ENCODE assay signal across 8 cellular contexts in genomic region chr14:105022276-105022670, GRCh38. TPM values are rescaled to one million over a fixed set of nuclear protein-coding genes. Genes with fewer than 3 reads are reported as not detected.
DNase-seq lines count a peak whose midpoint lies in the region; ATAC-seq and TF ChIP-seq lines count a peak whose summit lies in the region.

No MANE protein-coding gene starts in this region.

- peak overlapping the region; percentile 87 for H3K4me2 ChIP-seq in hepatocyte

- H3K4me3 Mint-ChIP-seq in activated naive CD4-positive, alpha-beta T cell treated with anti-CD3 and anti-CD28 coated beads, Interleukin-2, amount 50 U/mL, for 24 hours: peak overlapping the region; percentile 98

- H3K9me3 ChIP-seq in WERI-Rb-1 (ENCODE audit: severe bottlenecking) (no peaks in the 10 kb centered on the region), hepatocyte (ENCODE audit: low read depth) (no peaks in the 10 kb centered on the region), transverse colon (no peaks in the 10 kb centered on the region)

- H4K20me1 ChIP-seq in hepatocyte (ENCODE audit: insufficient read depth, poor library complexity, severe bottlenecking): peaks cover 12% of the 10 kb centered on the region

- H3K27me3 Mint-ChIP-seq in activated naive CD4-positive, alpha-beta T cell treated with anti-CD3 and anti-CD28 coated beads, Interleukin-2, amount 50 U/mL, for 24 hours: no peaks in the 10 kb centered on the region

- H3K4me1 ChIP-seq in hepatocyte (ENCODE audit: insufficient read depth): peaks cover 16% of the 10 kb centered on the region
- H3K4me1 ChIP-seq in transverse colon: peaks cover 10 to 36% (median 31%) of the 10 kb centered on the region in 4 donors

- H3K36me3 Mint-ChIP-seq in activated naive CD4-positive, alpha-beta T cell treated with anti-CD3 and anti-CD28 coated beads, Interleukin-2, amount 50 U/mL, for 24 hours: peaks cover 4% of the 10 kb centered on the region

- no peaks in the 10 kb centered on the region for H3K9me3 Mint-ChIP-seq in activated naive CD4-positive, alpha-beta T cell treated with anti-CD3 and anti-CD28 coated beads, Interleukin-2, amount 50 U/mL, for 24 hours

- intact Hi-C loops in transverse colon (cut with DNase I; ENCODE audit: low total_unique reads): no loop called here

- H3K79me2 ChIP-seq in hepatocyte: peaks cover 37% of the 10 kb centered on the region

- TF ChIP-seq CTCF in WERI-Rb-1 (IDR thresholded peaks at IDR 0.05; ENCODE audit: low read depth, low read length) (no peak), hepatocyte (IDR thresholded peaks at IDR 0.05; ENCODE audit: poor library complexity) (no peak), transverse colon (IDR thresholded peaks at IDR 0.05) (no peak)

- H3K27ac ChIP-seq in WERI-Rb-1 (peak overlapping the region; percentile 93), hepatocyte (peak overlapping the region; percentile 91), transverse colon (peak overlapping the region in 3 of 4 donors; percentile 89 to 93 (median 93))

- 90% methylated on average over 2 of the region's 2 CpGs for WGBS in hepatocyte (ENCODE audit: low lambda C conversion rate, missing lambda C conversion rate)
- WGBS in transverse colon (ENCODE audit: low coverage in 1 of 2), 2 donors: 55 to 71% methylated on average over 2 of the region's 2 CpGs

- DNase-seq in activated naive CD4-positive, alpha-beta T cell (lab: John Stamatoyannopoulos, UW): no peak
- DNase-seq in WERI-Rb-1: no peak
- DNase-seq in hepatocyte (ENCODE audit: low spot score): no peak
- DNase-seq in transverse colon: no peak
- no peak for DNase-seq in NCI-H2196 (lab: John Stamatoyannopoulos, UW; ENCODE audit: unreplicated experiment)
- DNase-seq in NCI-H146 (lab: John Stamatoyannopoulos, UW): no peak

- no peak for TF ChIP-seq EP300 in transverse colon (IDR thresholded peaks at IDR 0.05; ENCODE audit: low read depth)

- H3K27me3 ChIP-seq in WERI-Rb-1 (ENCODE audit: insufficient read depth, low read depth, severe bottlenecking): no peaks in the 10 kb centered on the region
- no peaks in the 10 kb centered on the region for H3K27me3 ChIP-seq in hepatocyte
- H3K27me3 ChIP-seq in transverse colon: no peaks in the 10 kb centered on the region

- peaks cover 61% of the 10 kb centered on the region for H3K4me1 Mint-ChIP-seq in activated naive CD4-positive, alpha-beta T cell treated with anti-CD3 and anti-CD28 coated beads, Interleukin-2, amount 50 U/mL, for 24 hours

- H3K4me3 ChIP-seq in WERI-Rb-1 (ENCODE audit: low read depth, low read length): peak overlapping the region; percentile 66; the same call in 1 of the 2 replicates
- no peak overlapping the region for H3K4me3 ChIP-seq in hepatocyte
- H3K4me3 ChIP-seq in transverse colon: peak overlapping the region in 2 of 4 donors; percentile 80 to 100

- ATAC-seq in HG03095 (IDR thresholded peaks at IDR 0.05; ENCODE audit: unreplicated experiment): no peak

- no peak overlapping the region for H2AFZ ChIP-seq in hepatocyte

- no peak overlapping the region for H3K27ac Mint-ChIP-seq in activated naive CD4-positive, alpha-beta T cell treated with anti-CD3 and anti-CD28 coated beads, Interleukin-2, amount 50 U/mL, for 24 hours

- H3K36me3 ChIP-seq in WERI-Rb-1: peaks cover 33% of the 10 kb centered on the region
- H3K36me3 ChIP-seq in hepatocyte (replicated peaks; ENCODE audit: insufficient read depth, low read depth): no peaks in the 10 kb centered on the region
- no peaks in the 10 kb centered on the region for H3K36me3 ChIP-seq in transverse colon

- in situ Hi-C loops in transverse colon (cut with MboI; ENCODE audit: low pct_ligation_motif_present in 1 of 4, low pct_unique_long_range_greater_than_20kb in 1 of 4, low sequenced_read_pairs in 3 of 4): no loop called here

- no peak for TF ChIP-seq POLR2A in transverse colon (IDR thresholded peaks at IDR 0.05)

- H3K9me2 ChIP-seq in hepatocyte (replicated peaks; ENCODE audit: insufficient read depth): no peaks in the 10 kb centered on the region

RNA-seq across cellular contexts. Expression of gene CDCA4, which starts 1.4 kb away (rescaled TPM):
- total RNA-seq in hepatocyte (13.6 and 15.7 TPM in 2 replicates), transverse colon (1 to 10 TPM in 3 of 4 donors, under 1 TPM in 1; 0.80 to 7.5 (median 4.5) TPM)
- 15.0 and 17.1 TPM in 2 replicates for polyA plus RNA-seq in hepatocyte

RNA-seq across cellular contexts. Expression of gene CLBA1, which starts 36.7 kb away (rescaled TPM):
- total RNA-seq in hepatocyte (4.5 and 6.4 TPM in 2 replicates), transverse colon (1 to 10 TPM in 3 of 4 donors, under 1 TPM in 1; 0.40 to 6.7 (median 5.3) TPM)
- polyA plus RNA-seq in hepatocyte: 5.1 and 9.3 TPM in 2 replicates

RNA-seq across cellular contexts. Expression of gene GPR132, which starts 43.0 kb away (rescaled TPM):
- 0.24 and 0.83 TPM in 2 replicates for total RNA-seq in hepatocyte
- polyA plus RNA-seq in hepatocyte: 0.23 and 0.41 TPM in 2 replicates
- total RNA-seq in transverse colon: 10 to 100 TPM in 1 of 4 donors, 1 to 10 TPM in 1, under 1 TPM in 2; 0.20 to 11.6 (median 2.1) TPM

RNA-seq across cellular contexts. Expression of gene AHNAK2, which starts 44.1 kb away (rescaled TPM):
- total RNA-seq in hepatocyte (4.6 and 5.9 TPM in 2 replicates), transverse colon (10 to 100 TPM; 19.4 to 75.2 (median 28.5) TPM)
- 1.8 and 2.4 TPM in 2 replicates for polyA plus RNA-seq in hepatocyte
